ENCODE assay signal across 9 cellular contexts in the genomic region with DNA sequence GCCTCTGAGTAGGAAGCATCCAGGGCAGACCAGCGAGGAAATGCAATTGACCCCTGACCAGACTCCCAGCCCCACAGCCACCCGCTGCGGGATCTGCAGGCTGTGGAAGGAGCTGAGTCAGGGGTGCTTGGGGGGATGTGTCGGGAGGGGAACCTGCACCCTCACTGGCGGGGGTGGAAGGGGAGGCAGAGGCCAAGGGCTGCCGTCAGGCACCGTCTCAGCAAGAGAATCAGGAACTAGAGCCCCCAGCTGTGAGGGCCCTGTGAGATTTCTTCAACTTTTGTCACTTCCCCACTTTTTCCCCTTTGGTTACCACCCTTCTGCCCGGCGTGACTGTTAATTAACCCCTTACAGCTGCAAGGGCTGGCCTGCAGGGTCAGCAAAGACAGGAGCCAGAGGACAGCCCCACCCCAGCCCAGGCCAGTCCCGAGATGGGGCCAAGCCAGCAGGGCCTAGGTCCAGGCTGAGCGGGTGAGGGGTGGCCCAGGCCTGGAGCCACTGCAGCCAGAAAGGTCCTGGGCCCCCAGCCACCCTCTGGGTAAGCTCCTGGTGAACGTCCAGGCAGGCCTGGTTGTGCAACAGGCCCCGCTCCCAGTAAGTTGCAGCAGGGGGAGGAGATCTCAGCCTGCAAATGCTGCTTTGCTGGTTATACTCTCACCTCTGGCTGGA.
DNase-seq lines count a peak whose midpoint lies in the region; ATAC-seq and TF ChIP-seq lines count a peak whose summit lies in the region.
"Had no signal": no experiment of that assay in that cellular context is flagged by ENCODE, and none has a peak within 500 bp of the region (broad histone marks: within the 10 kb centered on the region; RNA-seq: fewer than 3 reads in every experiment).

No MANE protein-coding gene starts in this region.

- peaks cover 75 to 83% (median 78%) of the 10 kb centered on the region in 10 experiments for H3K4me1 ChIP-seq in BLaER1 treated with 17β-estradiol and CSF1 and Interleukin-3, amounts not matched to agents 10 nM and 100 nM
- H3K4me1 ChIP-seq in cardiac muscle cell (ENCODE audit: low read depth) (peaks cover 50% of the 10 kb centered on the region), osteoblast (ENCODE audit: insufficient read depth, low read length) (peaks cover 12% of the 10 kb centered on the region)

- peaks cover 0 to 4% (median 0%) of the 10 kb centered on the region in 11 experiments; a peak in 3 of 22 replicates for H3K36me3 ChIP-seq in BLaER1 treated with 17β-estradiol and CSF1 and Interleukin-3, amounts not matched to agents 10 nM and 100 nM
- H3K36me3 ChIP-seq in cardiac muscle cell, result no peaks in the 10 kb centered on the region
- no peaks in the 10 kb centered on the region for H3K36me3 ChIP-seq in osteoblast (ENCODE audit: insufficient read depth, low read length)

- peak overlapping the region; percentile 70 to 91 (median 86) for H3K9ac ChIP-seq in BLaER1 treated with 17β-estradiol and CSF1 and Interleukin-3, amounts not matched to agents 10 nM and 100 nM

- H3K4me2 ChIP-seq in BLaER1 treated with 17β-estradiol and CSF1 and Interleukin-3, amounts not matched to agents 10 nM and 100 nM, result peak overlapping the region; percentile 84 to 97 (median 93)
- no peak overlapping the region for H3K4me2 ChIP-seq in osteoblast (ENCODE audit: insufficient read depth, low read length)

- DNase-seq in SKM-1 treated with dmso at 0.1 percent for 144 hours (lab: John Stamatoyannopoulos, UW; ENCODE audit: unreplicated experiment) (peak; percentile 98), cardiac muscle cell (ENCODE audit: low read depth in 1 of 2, low spot score in 1 of 2) (peak in 1 of 2 donors; percentile 87), osteoblast (ENCODE audit: insufficient read length, low spot score, missing footprints) (peak; percentile 81), NCI-H187 treated with DMSO at 0.1 percent for 48 hours (lab: John Stamatoyannopoulos, UW) (no peak)
- DNase-seq: stimulated activated CD4-positive, alpha-beta T cell treated with anti-CD3 and anti-CD28 coated beads, Interleukin-1b, Interleukin-23, amount 100 ng/mL, for 48 hours had no signal

- H4K20me1 ChIP-seq in BLaER1 treated with 17β-estradiol and CSF1 and Interleukin-3, amounts not matched to agents 10 nM and 100 nM, result no peaks in the 10 kb centered on the region
- no peaks in the 10 kb centered on the region for H4K20me1 ChIP-seq in osteoblast (ENCODE audit: insufficient read depth, low read length)

- H2AFZ ChIP-seq in osteoblast (ENCODE audit: low read length), result no peak overlapping the region

- H3K27ac ChIP-seq in BLaER1 treated with 17β-estradiol and CSF1 and Interleukin-3, amounts not matched to agents 10 nM and 100 nM, result peak overlapping the region; percentile 73 to 99 (median 98)
- H3K27ac ChIP-seq in cardiac muscle cell, result peak overlapping the region; percentile 8
- no peak overlapping the region for H3K27ac ChIP-seq in osteoblast (ENCODE audit: low read depth, low read length)

- no peak for TF ChIP-seq CTCF in cardiac muscle cell (IDR thresholded peaks at IDR 0.05; ENCODE audit: low read depth, low read length)
- TF ChIP-seq CTCF in osteoblast (IDR thresholded peaks at IDR 0.05; ENCODE audit: extremely low read depth, low read depth, low read length), result no peak

- no peak for ATAC-seq in activated CD4-positive, CD25-positive, alpha-beta regulatory T cell treated with anti-CD3 and anti-CD28 coated beads, Interleukin-2, amount 50 U/mL, for 24 hours
- ATAC-seq in HG02678 (IDR thresholded peaks at IDR 0.05; ENCODE audit: unreplicated experiment), result no peak
- no peak for ATAC-seq in GM21367 (IDR thresholded peaks at IDR 0.05; ENCODE audit: unreplicated experiment)

- H3K4me3 ChIP-seq in BLaER1 treated with 17β-estradiol and CSF1 and Interleukin-3, amounts not matched to agents 10 nM and 100 nM, result peak overlapping the region in 9 of 10 experiments; percentile 5 to 56 (median 38); a peak in 14 of 20 replicates
- H3K4me3 ChIP-seq in cardiac muscle cell (no peak overlapping the region), osteoblast (ENCODE audit: insufficient read depth, low read length) (no peak overlapping the region)

- peaks cover 23 to 35% (median 29%) of the 10 kb centered on the region in 11 experiments for H3K9me3 ChIP-seq in BLaER1 treated with 17β-estradiol and CSF1 and Interleukin-3, amounts not matched to agents 10 nM and 100 nM (replicated peaks in 1 of 11)
- H3K9me3 ChIP-seq in cardiac muscle cell (ENCODE audit: low read depth) (no peaks in the 10 kb centered on the region), osteoblast (ENCODE audit: low read depth, low read length) (peaks cover 5% of the 10 kb centered on the region)

- H3K79me2 ChIP-seq in osteoblast (ENCODE audit: insufficient read depth, low read length), result no peaks in the 10 kb centered on the region

- H3K27me3 ChIP-seq in BLaER1 treated with 17β-estradiol and CSF1 and Interleukin-3, amounts not matched to agents 10 nM and 100 nM, result no peaks in the 10 kb centered on the region
- H3K27me3 ChIP-seq in cardiac muscle cell, result no peaks in the 10 kb centered on the region
- H3K27me3 ChIP-seq in osteoblast (ENCODE audit: insufficient read depth, low read length), result no peaks in the 10 kb centered on the region

Comparison
In these comparisons a context has a peak if more than half of its experiments do, and no peak if none do; other contexts are left out.
1. H3K4me3 ChIP-seq: peak in BLaER1 treated with 17β-estradiol and CSF1 and Interleukin-3, amounts not matched to agents 10 nM and 100 nM (9 of 10); none in cardiac muscle cell (single experiment) and osteoblast (single experiment).